In genomic region chr1:199399996-199400714, GRCh38 we compare ENCODE assay signal across 11 cellular contexts.
A peak's percentile ranks its signal among the peaks of the same experiment; 100 is the strongest.
DNase-seq lines count a peak whose midpoint lies in the region; ATAC-seq, FAIRE-seq and TF ChIP-seq lines count a peak whose summit lies in the region.
"Had no signal": no experiment of that assay in that cellular context is flagged by ENCODE, and none has a peak within 500 bp of the region (broad histone marks: within the 10 kb centered on the region; RNA-seq: fewer than 3 reads in every experiment).

No MANE protein-coding gene starts in this region.

- H3K9me3 Mint-ChIP-seq in stimulated activated effector memory CD8-positive, alpha-beta T cell treated with anti-CD3 and anti-CD28 coated beads, Interleukin-12 subunit alpha, Interleukin-12 subunit beta, amount 100 ng/mL, for 72 hours, result no peaks in the 10 kb centered on the region
- H3K9me3 Mint-ChIP-seq: stimulated activated naive CD8-positive, alpha-beta T cell treated with anti-CD3 and anti-CD28 coated beads, Interleukin-15, amount 100 ng/mL, for 72 hours had no signal

- H3K36me3 Mint-ChIP-seq in T-helper 17 cell (ENCODE audit: low read depth), result no peaks in the 10 kb centered on the region
- no peaks in the 10 kb centered on the region for H3K36me3 Mint-ChIP-seq in stimulated activated effector memory CD8-positive, alpha-beta T cell treated with anti-CD3 and anti-CD28 coated beads, Interleukin-12 subunit alpha, Interleukin-12 subunit beta, amount 100 ng/mL, for 72 hours

- TF ChIP-seq POLR2A in GM12891 (IDR thresholded peaks at IDR 0.05; ENCODE audit: low read depth, low read length), result no peak
- no peak for TF ChIP-seq POLR2A in transverse colon (IDR thresholded peaks at IDR 0.05)
- TF ChIP-seq POLR2A in GM12892 (IDR thresholded peaks at IDR 0.05; ENCODE audit: low read depth, low read length), result no peak

- FAIRE-seq in GM12891 (lab: Jason Lieb, UNC), result peak; percentile 76
- FAIRE-seq in GM12892 (lab: Jason Lieb, UNC), result no peak

- DNase-seq in GM12891 (ENCODE audit: insufficient read length, low spot score) (no peak), T-helper 17 cell (no peak), transverse colon (no peak), GM12892 (ENCODE audit: insufficient read length) (no peak)
- DNase-seq in activated naive CD4-positive, alpha-beta T cell (lab: John Stamatoyannopoulos, UW), result no peak
- DNase-seq in stimulated activated effector memory CD8-positive, alpha-beta T cell treated with anti-CD3 and anti-CD28 coated beads, Interleukin-12 subunit alpha, Interleukin-12 subunit beta, amount 100 ng/mL, for 72 hours (ENCODE audit: low spot score in 2 of 2), result no peak
- DNase-seq: left ventricle myocardium inferior; NCI-H526 treated with DMSO at 0.1 percent for 48 hours; stimulated activated naive CD8-positive, alpha-beta T cell treated with anti-CD3 and anti-CD28 coated beads, Interleukin-15, amount 100 ng/mL, for 72 hours had no signal

- H3K36me3 ChIP-seq in transverse colon, result no peaks in the 10 kb centered on the region
- H3K36me3 ChIP-seq: left ventricle myocardium inferior had no signal

- H3K9me3 ChIP-seq in T-helper 17 cell (ENCODE audit: control insufficient read depth, low read length, poor library complexity, severe bottlenecking) (no peaks in the 10 kb centered on the region), transverse colon (no peaks in the 10 kb centered on the region)
- H3K9me3 ChIP-seq: left ventricle myocardium inferior had no signal

- peaks cover 21% of the 10 kb centered on the region for H3K27me3 Mint-ChIP-seq in T-helper 17 cell
- H3K27me3 Mint-ChIP-seq: stimulated activated naive CD8-positive, alpha-beta T cell treated with anti-CD3 and anti-CD28 coated beads, Interleukin-15, amount 100 ng/mL, for 72 hours had no signal

- TF ChIP-seq EP300 in transverse colon (IDR thresholded peaks at IDR 0.05; ENCODE audit: low read depth), result no peak

- H3K27me3 ChIP-seq in transverse colon, result no peaks in the 10 kb centered on the region

- no peak overlapping the region for H3K4me3 Mint-ChIP-seq in T-helper 17 cell
- H3K4me3 Mint-ChIP-seq in stimulated activated effector memory CD8-positive, alpha-beta T cell treated with anti-CD3 and anti-CD28 coated beads, Interleukin-12 subunit alpha, Interleukin-12 subunit beta, amount 100 ng/mL, for 72 hours, result no peak overlapping the region
- H3K4me3 Mint-ChIP-seq: stimulated activated naive CD8-positive, alpha-beta T cell treated with anti-CD3 and anti-CD28 coated beads, Interleukin-15, amount 100 ng/mL, for 72 hours had no signal

- H3K4me1 ChIP-seq in transverse colon, result no peaks in the 10 kb centered on the region
- H3K4me1 ChIP-seq: left ventricle myocardium inferior had no signal

- H3K4me1 Mint-ChIP-seq in T-helper 17 cell, result no peaks in the 10 kb centered on the region
- H3K4me1 Mint-ChIP-seq in stimulated activated effector memory CD8-positive, alpha-beta T cell treated with anti-CD3 and anti-CD28 coated beads, Interleukin-12 subunit alpha, Interleukin-12 subunit beta, amount 100 ng/mL, for 72 hours, result no peaks in the 10 kb centered on the region
- H3K4me1 Mint-ChIP-seq: stimulated activated naive CD8-positive, alpha-beta T cell treated with anti-CD3 and anti-CD28 coated beads, Interleukin-15, amount 100 ng/mL, for 72 hours had no signal

- WGBS in transverse colon (ENCODE audit: low coverage in 1 of 2), 2 donors, result 51 to 55% methylated on average over 3 of the region's 3 CpGs

- no peak overlapping the region for H3K4me3 ChIP-seq in transverse colon
- H3K4me3 ChIP-seq: left ventricle myocardium inferior had no signal

- intact Hi-C loops in transverse colon (cut with DNase I; ENCODE audit: low total_unique reads), result no loop called here

- no peak overlapping the region for H3K27ac Mint-ChIP-seq in T-helper 17 cell
- H3K27ac Mint-ChIP-seq in stimulated activated effector memory CD8-positive, alpha-beta T cell treated with anti-CD3 and anti-CD28 coated beads, Interleukin-12 subunit alpha, Interleukin-12 subunit beta, amount 100 ng/mL, for 72 hours, result no peak overlapping the region
- H3K27ac Mint-ChIP-seq: stimulated activated naive CD8-positive, alpha-beta T cell treated with anti-CD3 and anti-CD28 coated beads, Interleukin-15, amount 100 ng/mL, for 72 hours had no signal

- in situ Hi-C loops in transverse colon (cut with MboI; ENCODE audit: low pct_ligation_motif_present in 1 of 4, low pct_unique_long_range_greater_than_20kb in 1 of 4, low sequenced_read_pairs in 3 of 4), result no loop called here

- ATAC-seq in GM21515 (IDR thresholded peaks at IDR 0.05; ENCODE audit: unreplicated experiment), result peak; percentile 87
- peak; percentile 81 for ATAC-seq in HG03354 (IDR thresholded peaks at IDR 0.05; ENCODE audit: poor library complexity, severe bottlenecking, unreplicated experiment)
- ATAC-seq in T-helper 17 cell, result peak; percentile 25
- no peak for ATAC-seq in stimulated activated effector memory CD8-positive, alpha-beta T cell treated with anti-CD3 and anti-CD28 coated beads, Interleukin-12 subunit alpha, Interleukin-12 subunit beta, amount 100 ng/mL, for 72 hours
- ATAC-seq: stimulated activated naive CD8-positive, alpha-beta T cell treated with anti-CD3 and anti-CD28 coated beads, Interleukin-15, amount 100 ng/mL, for 72 hours had no signal

- H3K27ac ChIP-seq in transverse colon, result no peak overlapping the region
- H3K27ac ChIP-seq: left ventricle myocardium inferior had no signal

- TF ChIP-seq CTCF in transverse colon (IDR thresholded peaks at IDR 0.05), result no peak

TF ChIP-seq in GM12891, 5 proteins besides CTCF, POLR2A, EP300 and RAD21:
- TF ChIP-seq POLR2AphosphoS5 (IDR thresholded peaks at IDR 0.05; ENCODE audit: low read depth, low read length) (no peak), SPI1 (IDR thresholded peaks at IDR 0.05; ENCODE audit: low read depth, low read length) (peak; percentile 52; the same call in 1 of the 2 replicates)
